Comparison of ENCODE assay signal across 1 cellular context in genomic region chr1:221157026-221157761, GRCh38.
TF ChIP-seq lines count a peak whose summit lies in the region.

No MANE protein-coding gene starts in this region.

TF ChIP-seq in GM12878, 131 proteins besides CTCF, POLR2A, EP300 and RAD21 (continued from another document and continues in another):
- TF ChIP-seq ZBTB11 (CRISPR knock-in tag; IDR thresholded peaks at IDR 0.05) (no peak), RB1 (IDR thresholded peaks at IDR 0.05; ENCODE audit: borderline replicate concordance) (no peak), BRCA1 (IDR thresholded peaks at IDR 0.05; ENCODE audit: low read depth, low read length) (no peak), CBX3 (IDR thresholded peaks at IDR 0.05; ENCODE audit: borderline replicate concordance, low read depth) (no peak), YY1 (IDR thresholded peaks at IDR 0.05; ENCODE audit: low read depth, low read length) (no peak), PAX5 (IDR thresholded peaks at IDR 0.05; ENCODE audit: borderline replicate concordance, low read depth, low read length) (peak; percentile 51; the same call in 1 of the 2 replicates), BCLAF1 (IDR thresholded peaks at IDR 0.05) (no peak), TARDBP (IDR thresholded peaks at IDR 0.05; ENCODE audit: borderline replicate concordance) (no peak), SKIL (IDR thresholded peaks at IDR 0.05; ENCODE audit: low read depth, poor library complexity, severe bottlenecking) (peak; percentile 60), ESRRA (IDR thresholded peaks at IDR 0.05; ENCODE audit: low read length) (no peak), CHD4 (IDR thresholded peaks at IDR 0.05) (no peak), TCF12 (IDR thresholded peaks at IDR 0.05; ENCODE audit: low read depth, low read length) (peak; percentile 70; the same call in 1 of the 2 replicates), JUNB (IDR thresholded peaks at IDR 0.05) (peak; percentile 76), SMC3 (IDR thresholded peaks at IDR 0.05; ENCODE audit: borderline replicate concordance, low read length) (no peak), FOS (IDR thresholded peaks at IDR 0.05; ENCODE audit: borderline replicate concordance, extremely low read depth, insufficient read length) (no peak), RCOR1 (conservative IDR thresholded peaks at IDR 0.05; ENCODE audit: low read depth, low read length) (no peak), MEF2B (IDR thresholded peaks at IDR 0.05; ENCODE audit: partially characterized antibody, poor library complexity, severe bottlenecking) (peak; percentile 68), BACH1 (IDR thresholded peaks at IDR 0.05; ENCODE audit: borderline replicate concordance) (peak; percentile 80; the same call in 1 of the 2 replicates), EED (IDR thresholded peaks at IDR 0.05; ENCODE audit: low read depth) (no peak), IKZF2 (IDR thresholded peaks at IDR 0.05) (peak; percentile 61 to 75; a peak in 2 of 4 replicates), KLF5 (IDR thresholded peaks at IDR 0.05; ENCODE audit: partially characterized antibody) (no peak), NRF1 (conservative IDR thresholded peaks at IDR 0.05; ENCODE audit: low read depth, low read length) (no peak)
- TF ChIP-seq, protein P1, sequence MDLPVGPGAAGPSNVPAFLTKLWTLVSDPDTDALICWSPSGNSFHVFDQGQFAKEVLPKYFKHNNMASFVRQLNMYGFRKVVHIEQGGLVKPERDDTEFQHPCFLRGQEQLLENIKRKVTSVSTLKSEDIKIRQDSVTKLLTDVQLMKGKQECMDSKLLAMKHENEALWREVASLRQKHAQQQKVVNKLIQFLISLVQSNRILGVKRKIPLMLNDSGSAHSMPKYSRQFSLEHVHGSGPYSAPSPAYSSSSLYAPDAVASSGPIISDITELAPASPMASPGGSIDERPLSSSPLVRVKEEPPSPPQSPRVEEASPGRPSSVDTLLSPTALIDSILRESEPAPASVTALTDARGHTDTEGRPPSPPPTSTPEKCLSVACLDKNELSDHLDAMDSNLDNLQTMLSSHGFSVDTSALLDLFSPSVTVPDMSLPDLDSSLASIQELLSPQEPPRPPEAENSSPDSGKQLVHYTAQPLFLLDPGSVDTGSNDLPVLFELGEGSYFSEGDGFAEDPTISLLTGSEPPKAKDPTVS (IDR thresholded peaks at IDR 0.05; ENCODE audit: low read depth, low read length), result no peak
- TF ChIP-seq, protein P2, sequence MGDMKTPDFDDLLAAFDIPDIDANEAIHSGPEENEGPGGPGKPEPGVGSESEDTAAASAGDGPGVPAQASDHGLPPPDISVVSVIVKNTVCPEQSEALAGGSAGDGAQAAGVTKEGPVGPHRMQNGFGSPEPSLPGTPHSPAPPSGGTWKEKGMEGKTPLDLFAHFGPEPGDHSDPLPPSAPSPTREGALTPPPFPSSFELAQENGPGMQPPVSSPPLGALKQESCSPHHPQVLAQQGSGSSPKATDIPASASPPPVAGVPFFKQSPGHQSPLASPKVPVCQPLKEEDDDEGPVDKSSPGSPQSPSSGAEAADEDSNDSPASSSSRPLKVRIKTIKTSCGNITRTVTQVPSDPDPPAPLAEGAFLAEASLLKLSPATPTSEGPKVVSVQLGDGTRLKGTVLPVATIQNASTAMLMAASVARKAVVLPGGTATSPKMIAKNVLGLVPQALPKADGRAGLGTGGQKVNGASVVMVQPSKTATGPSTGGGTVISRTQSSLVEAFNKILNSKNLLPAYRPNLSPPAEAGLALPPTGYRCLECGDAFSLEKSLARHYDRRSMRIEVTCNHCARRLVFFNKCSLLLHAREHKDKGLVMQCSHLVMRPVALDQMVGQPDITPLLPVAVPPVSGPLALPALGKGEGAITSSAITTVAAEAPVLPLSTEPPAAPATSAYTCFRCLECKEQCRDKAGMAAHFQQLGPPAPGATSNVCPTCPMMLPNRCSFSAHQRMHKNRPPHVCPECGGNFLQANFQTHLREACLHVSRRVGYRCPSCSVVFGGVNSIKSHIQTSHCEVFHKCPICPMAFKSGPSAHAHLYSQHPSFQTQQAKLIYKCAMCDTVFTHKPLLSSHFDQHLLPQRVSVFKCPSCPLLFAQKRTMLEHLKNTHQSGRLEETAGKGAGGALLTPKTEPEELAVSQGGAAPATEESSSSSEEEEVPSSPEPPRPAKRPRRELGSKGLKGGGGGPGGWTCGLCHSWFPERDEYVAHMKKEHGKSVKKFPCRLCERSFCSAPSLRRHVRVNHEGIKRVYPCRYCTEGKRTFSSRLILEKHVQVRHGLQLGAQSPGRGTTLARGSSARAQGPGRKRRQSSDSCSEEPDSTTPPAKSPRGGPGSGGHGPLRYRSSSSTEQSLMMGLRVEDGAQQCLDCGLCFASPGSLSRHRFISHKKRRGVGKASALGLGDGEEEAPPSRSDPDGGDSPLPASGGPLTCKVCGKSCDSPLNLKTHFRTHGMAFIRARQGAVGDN (IDR thresholded peaks at IDR 0.05), result no peak
- TF ChIP-seq, protein P3, sequence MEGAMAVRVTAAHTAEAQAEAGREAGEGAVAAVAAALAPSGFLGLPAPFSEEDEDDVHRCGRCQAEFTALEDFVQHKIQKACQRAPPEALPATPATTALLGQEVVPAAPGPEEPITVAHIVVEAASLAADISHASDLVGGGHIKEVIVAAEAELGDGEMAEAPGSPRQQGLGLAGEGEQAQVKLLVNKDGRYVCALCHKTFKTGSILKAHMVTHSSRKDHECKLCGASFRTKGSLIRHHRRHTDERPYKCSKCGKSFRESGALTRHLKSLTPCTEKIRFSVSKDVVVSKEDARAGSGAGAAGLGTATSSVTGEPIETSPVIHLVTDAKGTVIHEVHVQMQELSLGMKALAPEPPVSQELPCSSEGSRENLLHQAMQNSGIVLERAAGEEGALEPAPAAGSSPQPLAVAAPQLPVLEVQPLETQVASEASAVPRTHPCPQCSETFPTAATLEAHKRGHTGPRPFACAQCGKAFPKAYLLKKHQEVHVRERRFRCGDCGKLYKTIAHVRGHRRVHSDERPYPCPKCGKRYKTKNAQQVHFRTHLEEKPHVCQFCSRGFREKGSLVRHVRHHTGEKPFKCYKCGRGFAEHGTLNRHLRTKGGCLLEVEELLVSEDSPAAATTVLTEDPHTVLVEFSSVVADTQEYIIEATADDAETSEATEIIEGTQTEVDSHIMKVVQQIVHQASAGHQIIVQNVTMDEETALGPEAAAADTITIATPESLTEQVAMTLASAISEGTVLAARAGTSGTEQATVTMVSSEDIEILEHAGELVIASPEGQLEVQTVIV (IDR thresholded peaks at IDR 0.05; ENCODE audit: borderline replicate concordance, partially characterized antibody), result no peak
- TF ChIP-seq, protein P4, sequence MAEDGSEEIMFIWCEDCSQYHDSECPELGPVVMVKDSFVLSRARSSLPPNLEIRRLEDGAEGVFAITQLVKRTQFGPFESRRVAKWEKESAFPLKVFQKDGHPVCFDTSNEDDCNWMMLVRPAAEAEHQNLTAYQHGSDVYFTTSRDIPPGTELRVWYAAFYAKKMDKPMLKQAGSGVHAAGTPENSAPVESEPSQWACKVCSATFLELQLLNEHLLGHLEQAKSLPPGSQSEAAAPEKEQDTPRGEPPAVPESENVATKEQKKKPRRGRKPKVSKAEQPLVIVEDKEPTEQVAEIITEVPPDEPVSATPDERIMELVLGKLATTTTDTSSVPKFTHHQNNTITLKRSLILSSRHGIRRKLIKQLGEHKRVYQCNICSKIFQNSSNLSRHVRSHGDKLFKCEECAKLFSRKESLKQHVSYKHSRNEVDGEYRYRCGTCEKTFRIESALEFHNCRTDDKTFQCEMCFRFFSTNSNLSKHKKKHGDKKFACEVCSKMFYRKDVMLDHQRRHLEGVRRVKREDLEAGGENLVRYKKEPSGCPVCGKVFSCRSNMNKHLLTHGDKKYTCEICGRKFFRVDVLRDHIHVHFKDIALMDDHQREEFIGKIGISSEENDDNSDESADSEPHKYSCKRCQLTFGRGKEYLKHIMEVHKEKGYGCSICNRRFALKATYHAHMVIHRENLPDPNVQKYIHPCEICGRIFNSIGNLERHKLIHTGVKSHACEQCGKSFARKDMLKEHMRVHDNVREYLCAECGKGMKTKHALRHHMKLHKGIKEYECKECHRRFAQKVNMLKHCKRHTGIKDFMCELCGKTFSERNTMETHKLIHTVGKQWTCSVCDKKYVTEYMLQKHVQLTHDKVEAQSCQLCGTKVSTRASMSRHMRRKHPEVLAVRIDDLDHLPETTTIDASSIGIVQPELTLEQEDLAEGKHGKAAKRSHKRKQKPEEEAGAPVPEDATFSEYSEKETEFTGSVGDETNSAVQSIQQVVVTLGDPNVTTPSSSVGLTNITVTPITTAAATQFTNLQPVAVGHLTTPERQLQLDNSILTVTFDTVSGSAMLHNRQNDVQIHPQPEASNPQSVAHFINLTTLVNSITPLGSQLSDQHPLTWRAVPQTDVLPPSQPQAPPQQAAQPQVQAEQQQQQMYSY (CRISPR knock-in tag; IDR thresholded peaks at IDR 0.05), result no peak
- TF ChIP-seq, protein P5, sequence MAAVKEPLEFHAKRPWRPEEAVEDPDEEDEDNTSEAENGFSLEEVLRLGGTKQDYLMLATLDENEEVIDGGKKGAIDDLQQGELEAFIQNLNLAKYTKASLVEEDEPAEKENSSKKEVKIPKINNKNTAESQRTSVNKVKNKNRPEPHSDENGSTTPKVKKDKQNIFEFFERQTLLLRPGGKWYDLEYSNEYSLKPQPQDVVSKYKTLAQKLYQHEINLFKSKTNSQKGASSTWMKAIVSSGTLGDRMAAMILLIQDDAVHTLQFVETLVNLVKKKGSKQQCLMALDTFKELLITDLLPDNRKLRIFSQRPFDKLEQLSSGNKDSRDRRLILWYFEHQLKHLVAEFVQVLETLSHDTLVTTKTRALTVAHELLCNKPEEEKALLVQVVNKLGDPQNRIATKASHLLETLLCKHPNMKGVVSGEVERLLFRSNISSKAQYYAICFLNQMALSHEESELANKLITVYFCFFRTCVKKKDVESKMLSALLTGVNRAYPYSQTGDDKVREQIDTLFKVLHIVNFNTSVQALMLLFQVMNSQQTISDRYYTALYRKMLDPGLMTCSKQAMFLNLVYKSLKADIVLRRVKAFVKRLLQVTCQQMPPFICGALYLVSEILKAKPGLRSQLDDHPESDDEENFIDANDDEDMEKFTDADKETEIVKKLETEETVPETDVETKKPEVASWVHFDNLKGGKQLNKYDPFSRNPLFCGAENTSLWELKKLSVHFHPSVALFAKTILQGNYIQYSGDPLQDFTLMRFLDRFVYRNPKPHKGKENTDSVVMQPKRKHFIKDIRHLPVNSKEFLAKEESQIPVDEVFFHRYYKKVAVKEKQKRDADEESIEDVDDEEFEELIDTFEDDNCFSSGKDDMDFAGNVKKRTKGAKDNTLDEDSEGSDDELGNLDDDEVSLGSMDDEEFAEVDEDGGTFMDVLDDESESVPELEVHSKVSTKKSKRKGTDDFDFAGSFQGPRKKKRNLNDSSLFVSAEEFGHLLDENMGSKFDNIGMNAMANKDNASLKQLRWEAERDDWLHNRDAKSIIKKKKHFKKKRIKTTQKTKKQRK (IDR thresholded peaks at IDR 0.05; ENCODE audit: low read depth, low read length), result no peak
